ENCODE assay signal across 31 cellular contexts in genomic region chr9:70168521-70168920, GRCh38.
"Had no signal": no experiment of that assay in that cellular context is flagged by ENCODE, and none has a peak within 500 bp of the region (broad histone marks: within the 10 kb centered on the region; RNA-seq: fewer than 3 reads in every experiment).

No MANE protein-coding gene starts in this region.

- ATAC-seq: left colon; left lung; lower lobe of right lung; naive thymus-derived CD8-positive, alpha-beta T cell; right cardiac atrium; stimulated activated effector memory CD8-positive, alpha-beta T cell treated with anti-CD3 and anti-CD28 coated beads, Interleukin-12 subunit alpha, Interleukin-12 subunit beta, amount 100 ng/mL, for 72 hours; upper lobe of right lung had no signal

- H3K9me3 ChIP-seq: left lung, lower lobe of right lung, pancreas, prostate gland, sigmoid colon, spleen, suprapubic skin, thoracic aorta, tibial artery, upper lobe of right lung had no signal

- H3K4me3 Mint-ChIP-seq: immature natural killer cell; naive thymus-derived CD8-positive, alpha-beta T cell; nephron; neural crest cell; stimulated activated effector memory CD8-positive, alpha-beta T cell treated with anti-CD3 and anti-CD28 coated beads, Interleukin-12 subunit alpha, Interleukin-12 subunit beta, amount 100 ng/mL, for 72 hours; stimulated activated naive CD8-positive, alpha-beta T cell treated with anti-CD3 and anti-CD28 coated beads, Interleukin-15, Interleukin-2, amounts not matched to agents 100 ng/mL and 50 ng/mL, for 24 hours had no signal

- H3K4me1 ChIP-seq: left lung, lower lobe of right lung, prostate gland, sigmoid colon, spleen, suprapubic skin, upper lobe of right lung had no signal

- H3K27ac Mint-ChIP-seq: immature natural killer cell; naive thymus-derived CD8-positive, alpha-beta T cell; stimulated activated effector memory CD8-positive, alpha-beta T cell treated with anti-CD3 and anti-CD28 coated beads, Interleukin-12 subunit alpha, Interleukin-12 subunit beta, amount 100 ng/mL, for 72 hours; stimulated activated naive CD8-positive, alpha-beta T cell treated with anti-CD3 and anti-CD28 coated beads, Interleukin-15, Interleukin-2, amounts not matched to agents 100 ng/mL and 50 ng/mL, for 24 hours had no signal

- H3K4me1 Mint-ChIP-seq: immature natural killer cell; naive thymus-derived CD8-positive, alpha-beta T cell; neural crest cell; stimulated activated effector memory CD8-positive, alpha-beta T cell treated with anti-CD3 and anti-CD28 coated beads, Interleukin-12 subunit alpha, Interleukin-12 subunit beta, amount 100 ng/mL, for 72 hours had no signal

- H3K27ac ChIP-seq: left lung, lower lobe of right lung, pancreas, prostate gland, sigmoid colon, spleen, suprapubic skin, thoracic aorta, tibial artery, upper lobe of right lung had no signal

- H3K9me3 Mint-ChIP-seq: nephron; neural crest cell; stimulated activated effector memory CD8-positive, alpha-beta T cell treated with anti-CD3 and anti-CD28 coated beads, Interleukin-12 subunit alpha, Interleukin-12 subunit beta, amount 100 ng/mL, for 72 hours; stimulated activated naive CD8-positive, alpha-beta T cell treated with anti-CD3 and anti-CD28 coated beads, Interleukin-15, Interleukin-2, amounts not matched to agents 100 ng/mL and 50 ng/mL, for 24 hours had no signal

- DNase-seq: hypothalamus; immature natural killer cell; kidney; left colon; left lung; lower lobe of right lung; mammary epithelial cell; mesendoderm; midbrain; naive thymus-derived CD8-positive, alpha-beta T cell; nucleus accumbens; pancreas; posterior cingulate gyrus; right cardiac atrium; sigmoid colon; small intestine; spleen; stimulated activated CD4-positive, alpha-beta T cell treated with anti-CD3 and anti-CD28 coated beads, Interleukin-4, amount 100 ng/mL, for 24 hours; stimulated activated naive CD4-positive, alpha-beta T cell; tibial artery; trophoblast cell; upper lobe of right lung had no signal

- H3K27me3 ChIP-seq: left lung, pancreas, sigmoid colon, spleen, suprapubic skin, tibial artery, upper lobe of right lung had no signal

- H3K36me3 Mint-ChIP-seq: immature natural killer cell; stimulated activated effector memory CD8-positive, alpha-beta T cell treated with anti-CD3 and anti-CD28 coated beads, Interleukin-12 subunit alpha, Interleukin-12 subunit beta, amount 100 ng/mL, for 72 hours had no signal

- FAIRE-seq: islet of Langerhans, kidney, pancreas, small intestine, urothelium cell line had no signal

- H3K36me3 ChIP-seq: left lung, pancreas, prostate gland had no signal

- H3K4me3 ChIP-seq: left lung, lower lobe of right lung, pancreas, prostate gland, sigmoid colon, spleen, suprapubic skin, thoracic aorta, tibial artery, upper lobe of right lung had no signal
